In genomic region chr5:134524826-134525686, GRCh38 we compare ENCODE assay signal across 1 cellular context.
A peak's percentile ranks its signal among the peaks of the same experiment; 100 is the strongest.
TF ChIP-seq lines count a peak whose summit lies in the region.

TSS of gene JADE2 (plus strand) at chr5:134525670. CDS start at chr5:134535858, 10,188 bp downstream.

TF ChIP-seq in K562, 482 proteins besides CTCF, POLR2A, EP300 and RAD21 (continued from another document and continues in another):
- TF ChIP-seq ZBTB40 (IDR thresholded peaks at IDR 0.05) (peak; percentile 26; the same call in 1 of the 2 replicates), ZBTB40 (CRISPR knock-in tag; IDR thresholded peaks at IDR 0.05) (no peak), ZNF518B (CRISPR knock-in tag; IDR thresholded peaks at IDR 0.05) (no peak), ZNF24 (IDR thresholded peaks at IDR 0.05) (no peak), NCOA1 (IDR thresholded peaks at IDR 0.05; ENCODE audit: low read depth) (no peak), ARID1B (IDR thresholded peaks at IDR 0.05) (no peak), ZFP91 (CRISPR knock-in tag; IDR thresholded peaks at IDR 0.05) (no peak), EZH2 (IDR thresholded peaks at IDR 0.05; ENCODE audit: borderline replicate concordance, low read depth, low read length) (no peak), ILK (tag; IDR thresholded peaks at IDR 0.05; ENCODE audit: borderline replicate concordance, low read depth) (no peak), TEAD1 (CRISPR knock-in tag; IDR thresholded peaks at IDR 0.05) (no peak), ZFPM2 (CRISPR knock-in tag; IDR thresholded peaks at IDR 0.05) (no peak), NCOA2 (IDR thresholded peaks at IDR 0.05; ENCODE audit: partially characterized antibody in 2 of 2) (no peak), ZBTB5 (IDR thresholded peaks at IDR 0.05) (no peak), MTA2 (IDR thresholded peaks at IDR 0.05; ENCODE audit: low read depth) (no peak), ASH1L (IDR thresholded peaks at IDR 0.05; ENCODE audit: borderline replicate concordance, low read depth, partially characterized antibody) (no peak), CHAMP1 (IDR thresholded peaks at IDR 0.05) (no peak), NFRKB (IDR thresholded peaks at IDR 0.05; ENCODE audit: low read depth) (peak; percentile 81), POLR2AphosphoS5 (IDR thresholded peaks at IDR 0.05; ENCODE audit: control insufficient read depth, insufficient read depth, low read depth, low read length) (0 out of 2 replicates have a peak, but pooled peaks have one; percentile 11), GATA2 (CRISPR knock-in tag; IDR thresholded peaks at IDR 0.05) (no peak), MNT (conservative IDR thresholded peaks at IDR 0.05) (peak in 1 of 2 experiments; percentile 34; a peak in 1 of 4 replicates), PRDM10 (IDR thresholded peaks at IDR 0.05; ENCODE audit: partially characterized antibody) (peak; percentile 39), HSF4 (CRISPR knock-in tag; IDR thresholded peaks at IDR 0.05; ENCODE audit: borderline replicate concordance) (no peak), ZNF507 (tag; conservative IDR thresholded peaks at IDR 0.05) (no peak), ZNF740 (CRISPR knock-in tag; IDR thresholded peaks at IDR 0.05) (no peak), ZNF740 (tag; IDR thresholded peaks at IDR 0.05) (no peak; a peak in 2 of 4 replicates), HNRNPL (IDR thresholded peaks at IDR 0.05; ENCODE audit: low read depth, low read length) (no peak), PYGO2 (tag; IDR thresholded peaks at IDR 0.05) (no peak)
